In the genomic region with DNA sequence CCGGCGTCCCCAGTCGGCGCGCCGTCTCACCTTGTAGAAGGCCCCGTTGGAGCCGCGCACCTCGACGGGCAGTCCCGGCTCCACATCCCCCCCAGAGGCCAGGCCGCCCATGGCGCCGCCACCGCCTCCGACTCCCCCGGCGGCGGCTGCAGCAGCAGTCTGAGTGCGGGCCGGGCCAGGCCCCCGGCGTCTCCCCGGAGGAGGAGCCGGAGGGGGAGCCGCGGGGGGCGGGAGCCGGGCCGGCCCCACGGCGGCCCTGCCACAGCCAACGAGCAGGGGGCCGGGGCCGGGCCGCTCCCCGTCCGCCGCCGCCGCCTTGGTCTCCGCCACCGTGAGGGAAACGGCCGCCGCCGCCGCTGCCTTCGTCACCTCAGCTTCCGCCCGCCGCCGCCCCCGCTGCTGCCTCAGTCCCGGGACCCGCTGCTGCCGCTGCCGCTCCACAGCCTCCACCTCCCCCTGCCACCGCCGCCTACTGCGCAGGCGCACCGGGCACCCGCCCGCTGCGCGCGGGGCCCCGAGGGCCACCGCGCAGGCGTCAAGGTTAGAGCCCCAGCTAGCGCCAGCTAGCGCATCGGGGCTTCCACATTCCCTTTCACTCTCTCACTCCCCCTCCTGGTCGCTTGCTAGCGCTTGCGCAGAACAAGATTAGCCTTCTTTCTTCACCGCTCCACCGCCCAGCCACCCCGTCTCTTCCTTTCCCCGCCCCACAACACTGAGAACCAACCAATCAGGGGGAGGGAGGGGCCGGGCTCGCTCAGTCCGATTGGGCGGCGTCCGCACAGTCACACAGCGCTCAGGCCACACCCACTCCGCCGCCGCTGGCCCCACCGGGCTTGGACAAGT, we compare ENCODE assay signal across 7 cellular contexts. TPM values are rescaled to one million over a fixed set of nuclear protein-coding genes. Genes with fewer than 3 reads are reported as not detected.
DNase-seq lines count a peak whose midpoint lies in the region; ATAC-seq lines count a peak whose summit lies in the region.

TSS of gene FXR2 (minus strand) at position 476 of the 843 bp plus-strand sequence. CDS start at position 111, 365 bp downstream.

- DNase-seq in NCI-H2081 (lab: John Stamatoyannopoulos, UW) (peak; percentile 96 to 98), T1000 (lab: John Stamatoyannopoulos, UW) (peak; percentile 99), astrocyte of the hippocampus (ENCODE audit: low read depth, low spot score) (peak; percentile 100), hepatic stellate cell (ENCODE audit: low spot score) (peak; percentile 99), renal cortical epithelial cell (ENCODE audit: low read depth) (peak; percentile 98)

- ATAC-seq in GM18508 (IDR thresholded peaks at IDR 0.05; ENCODE audit: insufficient read depth, unreplicated experiment) (peak; percentile 70), HG03025 (IDR thresholded peaks at IDR 0.05; ENCODE audit: low FRiP score, unreplicated experiment) (peak; percentile 89)

RNA-seq across cellular contexts. Expression of gene FXR2, which starts in this region (rescaled TPM):
- 35.0 and 64.4 TPM in 2 replicates for total RNA-seq in renal cortical epithelial cell

Comparison
In these comparisons a context has a peak if more than half of its experiments do, and no peak if none do; other contexts are left out.
1. Peak in every context shown above with its lines: DNase-seq and ATAC-seq.